17 cellular contexts compared by ENCODE assay signal in genomic region chr3:103218793-103219192, GRCh38.
DNase-seq lines count a peak whose midpoint lies in the region; ATAC-seq and TF ChIP-seq lines count a peak whose summit lies in the region.
"Had no signal": no experiment of that assay in that cellular context is flagged by ENCODE, and none has a peak within 500 bp of the region (broad histone marks: within the 10 kb centered on the region; RNA-seq: fewer than 3 reads in every experiment).

No MANE protein-coding gene starts in this region.

- H3K27ac ChIP-seq in foreskin keratinocyte = no peak overlapping the region
- H3K27ac ChIP-seq: lower lobe of right lung, suprapubic skin had no signal

- TF ChIP-seq CTCF in foreskin keratinocyte (conservative IDR thresholded peaks at IDR 0.05) = no peak

- no peaks in the 10 kb centered on the region for H3K27me3 ChIP-seq in foreskin keratinocyte
- H3K27me3 ChIP-seq: suprapubic skin had no signal

- H3K4me1 ChIP-seq in foreskin keratinocyte = no peaks in the 10 kb centered on the region
- H3K4me1 ChIP-seq: lower lobe of right lung, suprapubic skin had no signal

- ATAC-seq in GM18867 (IDR thresholded peaks at IDR 0.05; ENCODE audit: unreplicated experiment) (peak; percentile 23), GM21737 (IDR thresholded peaks at IDR 0.05; ENCODE audit: unreplicated experiment) (peak; percentile 19), HG03457 (IDR thresholded peaks at IDR 0.05; ENCODE audit: unreplicated experiment) (peak; percentile 10), foreskin keratinocyte (no peak)
- ATAC-seq: lower lobe of right lung had no signal

- DNase-seq in foreskin keratinocyte (peak; percentile 4 to 35), NCI-H187 (lab: John Stamatoyannopoulos, UW) (no peak), GM19240 (ENCODE audit: insufficient read length, low spot score) (no peak)
- no peak for DNase-seq in stimulated activated CD4-positive, alpha-beta T cell treated with anti-CD3 and anti-CD28 coated beads, Interleukin-2, amount 100 ng/mL, for 48 hours
- DNase-seq in stimulated activated CD4-positive, alpha-beta T cell treated with anti-CD3 and anti-CD28 coated beads, Interleukin-4, amount 100 ng/mL, for 1 hour = no peak
- DNase-seq: activated CD4-positive, alpha-beta memory T cell treated with anti-CD3 and anti-CD28 coated beads for 36 hours; C1 segment of cervical spinal cord; central memory CD4-positive, alpha-beta T cell; HFFc6; lower lobe of right lung; NCI-H524; nephron progenitor cell; T-helper 9 cell had no signal

Comparison
In these comparisons a context has a peak if more than half of its experiments do, and no peak if none do; other contexts are left out.
1. DNase-seq: peak in foreskin keratinocyte (2 of 2); none in NCI-H187 (0 of 2), stimulated activated CD4-positive, alpha-beta T cell treated with anti-CD3 and anti-CD28 coated beads, Interleukin-2, amount 100 ng/mL, for 48 hours (0 of 2), GM19240 (single experiment) and stimulated activated CD4-positive, alpha-beta T cell treated with anti-CD3 and anti-CD28 coated beads, Interleukin-4, amount 100 ng/mL, for 1 hour (single experiment).